ENCODE assay signal across 8 cellular contexts in the genomic region with DNA sequence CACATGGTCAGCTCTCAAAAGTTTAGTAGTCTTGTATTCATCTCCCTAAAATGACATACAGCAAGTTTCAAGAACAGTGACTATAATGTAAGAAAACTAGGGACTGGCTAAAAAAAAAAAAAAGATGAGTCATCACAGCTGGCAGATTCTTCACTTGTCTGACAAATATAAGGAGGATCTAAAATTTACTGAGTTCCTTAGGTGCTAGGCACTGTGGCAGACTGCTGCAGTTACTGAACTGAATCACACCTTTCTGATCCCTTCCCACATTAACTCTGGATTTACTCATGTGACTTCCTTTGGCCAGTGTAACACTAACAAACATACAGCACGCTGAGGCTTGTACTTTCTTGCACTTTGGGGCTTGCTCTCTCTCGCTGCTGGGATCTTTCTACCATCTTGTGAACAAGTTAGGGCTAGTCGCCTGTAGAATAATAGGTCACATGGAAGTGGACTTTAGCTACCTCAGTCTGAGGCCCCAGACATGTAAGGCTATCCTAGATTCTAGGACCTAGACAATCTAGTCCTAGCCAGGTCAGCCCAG. TPM values are rescaled to one million over a fixed set of nuclear protein-coding genes. Genes with fewer than 3 reads are reported as not detected.
DNase-seq lines count a peak whose midpoint lies in the region; ATAC-seq and TF ChIP-seq lines count a peak whose summit lies in the region.

No MANE protein-coding gene starts in this region.

- no peaks in the 10 kb centered on the region for H3K27me3 Mint-ChIP-seq in activated T-helper 1 cell treated with anti-CD3 and anti-CD28 coated beads, Interleukin-12 subunit alpha, Interleukin-12 subunit beta, Interleukin-2, Interleukin-4 antibody, amounts not matched to agents 30 ng/mL and 10 ng/mL and 1 ng/mL, durations not matched to agents 14 hours and 24 hours and 36 hours (ENCODE audit: insufficient read depth)

- no peak overlapping the region for H3K27ac ChIP-seq in vagina

- no peaks in the 10 kb centered on the region for H3K9me3 ChIP-seq in vagina

- H3K36me3 Mint-ChIP-seq in activated T-helper 1 cell treated with anti-CD3 and anti-CD28 coated beads, Interleukin-12 subunit alpha, Interleukin-12 subunit beta, Interleukin-2, Interleukin-4 antibody, amounts not matched to agents 30 ng/mL and 10 ng/mL and 1 ng/mL, durations not matched to agents 14 hours and 24 hours and 36 hours (ENCODE audit: low read depth) = peaks cover 29% of the 10 kb centered on the region

- peak; percentile 54 for ATAC-seq in HG03558 (IDR thresholded peaks at IDR 0.05; ENCODE audit: extremely low read depth, unreplicated experiment)

- DNase-seq in GM03348 (ENCODE audit: low spot score) (peak; percentile 70), hepatic stellate cell (ENCODE audit: low spot score) (peak; percentile 64), ureter (ENCODE audit: low spot score) (peak; percentile 45), NCI-H2029 (lab: John Stamatoyannopoulos, UW) (no peak), NCI-H774 (lab: John Stamatoyannopoulos, UW) (no peak), vagina (ENCODE audit: extremely low spot score in 2 of 2) (no peak)
- DNase-seq in activated T-helper 1 cell treated with anti-CD3 and anti-CD28 coated beads, Interleukin-12 subunit alpha, Interleukin-12 subunit beta, Interleukin-2, Interleukin-4 antibody, amounts not matched to agents 30 ng/mL and 10 ng/mL and 1 ng/mL, durations not matched to agents 14 hours and 24 hours and 36 hours (ENCODE audit: low spot score) = peak; percentile 3

- H3K9me3 Mint-ChIP-seq in activated T-helper 1 cell treated with anti-CD3 and anti-CD28 coated beads, Interleukin-12 subunit alpha, Interleukin-12 subunit beta, Interleukin-2, Interleukin-4 antibody, amounts not matched to agents 30 ng/mL and 10 ng/mL and 1 ng/mL, durations not matched to agents 14 hours and 24 hours and 36 hours = no peaks in the 10 kb centered on the region

- H3K4me1 ChIP-seq in vagina = peaks cover 22% of the 10 kb centered on the region

- H3K4me3 Mint-ChIP-seq in activated T-helper 1 cell treated with anti-CD3 and anti-CD28 coated beads, Interleukin-12 subunit alpha, Interleukin-12 subunit beta, Interleukin-2, Interleukin-4 antibody, amounts not matched to agents 30 ng/mL and 10 ng/mL and 1 ng/mL, durations not matched to agents 14 hours and 24 hours and 36 hours = no peak overlapping the region

- H3K4me1 Mint-ChIP-seq in activated T-helper 1 cell treated with anti-CD3 and anti-CD28 coated beads, Interleukin-12 subunit alpha, Interleukin-12 subunit beta, Interleukin-2, Interleukin-4 antibody, amounts not matched to agents 30 ng/mL and 10 ng/mL and 1 ng/mL, durations not matched to agents 14 hours and 24 hours and 36 hours (ENCODE audit: low read depth) = peaks cover 12% of the 10 kb centered on the region

- H3K27ac Mint-ChIP-seq in activated T-helper 1 cell treated with anti-CD3 and anti-CD28 coated beads, Interleukin-12 subunit alpha, Interleukin-12 subunit beta, Interleukin-2, Interleukin-4 antibody, amounts not matched to agents 30 ng/mL and 10 ng/mL and 1 ng/mL, durations not matched to agents 14 hours and 24 hours and 36 hours = peak overlapping the region; percentile 9

- H3K36me3 ChIP-seq in vagina = no peaks in the 10 kb centered on the region

- no peak overlapping the region for H3K4me3 ChIP-seq in vagina

- TF ChIP-seq CTCF in vagina (IDR thresholded peaks at IDR 0.05) = no peak

- intact Hi-C loops in activated T-helper 1 cell treated with anti-CD3 and anti-CD28 coated beads, Interleukin-12 subunit alpha, Interleukin-12 subunit beta, Interleukin-2, Interleukin-4 antibody, amounts not matched to agents 30 ng/mL and 10 ng/mL and 1 ng/mL, durations not matched to agents 14 hours and 24 hours and 36 hours (cut with micrococcal nuclease) = loop anchor here (1.0 kb wide), 2 partner anchors 14 to 30 kb away; no protein-coding TSS in a partner anchor
- intact Hi-C loops in vagina (cut with DNase I) = no loop called here

- no peaks in the 10 kb centered on the region for H3K27me3 ChIP-seq in vagina

- no peak for TF ChIP-seq POLR2A in vagina (IDR thresholded peaks at IDR 0.05)

RNA-seq across cellular contexts. Expression of gene BAZ1A, which starts 32.1 kb away (rescaled TPM):
- 75.0 and 83.7 TPM in 2 replicates for total RNA-seq in activated T-helper 1 cell treated with anti-CD3 and anti-CD28 coated beads, Interleukin-12 subunit alpha, Interleukin-12 subunit beta, Interleukin-2, Interleukin-4 antibody, amounts not matched to agents 30 ng/mL and 10 ng/mL and 1 ng/mL, durations not matched to agents 14 hours and 24 hours and 36 hours
- total RNA-seq in ureter (43.2 TPM), vagina (38.5 TPM)

Comparison
In these comparisons a context has a peak if more than half of its experiments do, and no peak if none do; other contexts are left out.
1. DNase-seq: peak in GM03348 (single experiment), activated T-helper 1 cell treated with anti-CD3 and anti-CD28 coated beads, Interleukin-12 subunit alpha, Interleukin-12 subunit beta, Interleukin-2, Interleukin-4 antibody, amounts not matched to agents 30 ng/mL and 10 ng/mL and 1 ng/mL, durations not matched to agents 14 hours and 24 hours and 36 hours (single experiment), hepatic stellate cell (single experiment) and ureter (single experiment); none in NCI-H2029 (single experiment), NCI-H774 (single experiment) and vagina (0 of 2).